ENCODE assay signal across 8 cellular contexts in genomic region chr6:170438402-170438753, GRCh38.
DNase-seq lines count a peak whose midpoint lies in the region; ATAC-seq, FAIRE-seq and TF ChIP-seq lines count a peak whose summit lies in the region.

No MANE protein-coding gene starts in this region.

- no peaks in the 10 kb centered on the region for H3K36me3 Mint-ChIP-seq in central memory CD8-positive, alpha-beta T cell (ENCODE audit: insufficient read depth)

- peaks cover 0 to 3% of the 10 kb centered on the region in 2 donors for H3K9me3 ChIP-seq in kidney (ENCODE audit: control insufficient read depth in 1 of 2, low read length in 2 of 2)

- no peak overlapping the region for H3K27ac Mint-ChIP-seq in central memory CD8-positive, alpha-beta T cell (ENCODE audit: low read depth)

- DNase-seq in GM12864 (ENCODE audit: low read depth) (peak; percentile 24), H7 (peak; percentile 89), LoVo (ENCODE audit: low spot score) (peak; percentile 70), RPMI8226 (peak; percentile 83), kidney (peak; percentile 94)
- DNase-seq in central memory CD8-positive, alpha-beta T cell (ENCODE audit: low spot score in 2 of 2): no peak
- peak; percentile 59 for DNase-seq in stimulated activated CD4-positive, alpha-beta T cell treated with anti-CD3 and anti-CD28 coated beads, Interleukin-15, amount 100 ng/mL, for 24 hours
- no peak for DNase-seq in stimulated activated naive CD4-positive, alpha-beta T cell treated with Interleukin-2 at 50 U/mL for 16 hours (lab: John Stamatoyannopoulos, UW)

- H3K4me1 ChIP-seq in kidney (ENCODE audit: control insufficient read depth in 1 of 2, insufficient read depth in 1 of 2, low read depth in 1 of 2, low read length in 2 of 2): peaks cover 0 to 6% of the 10 kb centered on the region in 2 donors

- H3K4me3 Mint-ChIP-seq in central memory CD8-positive, alpha-beta T cell: peak overlapping the region; percentile 40

- no peaks in the 10 kb centered on the region for H3K27me3 Mint-ChIP-seq in central memory CD8-positive, alpha-beta T cell

- intact Hi-C loops in kidney (cut with DNase I): no loop called here

- peaks cover 5% of the 10 kb centered on the region for H3K9me3 Mint-ChIP-seq in central memory CD8-positive, alpha-beta T cell

- no peak overlapping the region for H3K27ac ChIP-seq in kidney (ENCODE audit: low read depth in 2 of 2, low read length in 2 of 2)

- peaks cover 5% of the 10 kb centered on the region for H3K4me1 Mint-ChIP-seq in central memory CD8-positive, alpha-beta T cell

- H3K36me3 ChIP-seq in H7 (replicated peaks; ENCODE audit: control insufficient read depth, insufficient read depth, low read length) (no peaks in the 10 kb centered on the region), kidney (ENCODE audit: control insufficient read depth in 1 of 2, insufficient read depth in 2 of 2, low read length in 2 of 2) (no peaks in the 10 kb centered on the region)

- H3K4me3 ChIP-seq in GM12864 (ENCODE audit: low read depth, low read length) (no peak overlapping the region), H7 (ENCODE audit: insufficient read depth, low read depth, low read length) (no peak overlapping the region), kidney (ENCODE audit: low read length in 2 of 2) (peak overlapping the region; percentile 18 to 32)

- FAIRE-seq in kidney (lab: Jason Lieb, UNC): no peak

- no peaks in the 10 kb centered on the region for H3K27me3 ChIP-seq in H7 (ENCODE audit: control insufficient read depth, insufficient read depth, low read length)

- TF ChIP-seq CTCF in GM12864 (IDR thresholded peaks at IDR 0.05; ENCODE audit: low read depth, low read length, missing control alignments) (no peak), kidney (IDR thresholded peaks at IDR 0.05; ENCODE audit: borderline replicate concordance, extremely low read depth, insufficient read depth) (no peak)

- H3K9ac ChIP-seq in kidney (ENCODE audit: low read length in 2 of 2): no peak overlapping the region

- peak; percentile 46 for ATAC-seq in central memory CD8-positive, alpha-beta T cell (replicated peaks; ENCODE audit: extremely low read depth, poor library complexity, severe bottlenecking)

Comparison
In these comparisons a context has a peak if more than half of its experiments do, and no peak if none do; other contexts are left out.
1. DNase-seq: peak in GM12864 (single experiment), H7 (single experiment), LoVo (single experiment), RPMI8226 (single experiment), kidney (single experiment) and stimulated activated CD4-positive, alpha-beta T cell treated with anti-CD3 and anti-CD28 coated beads, Interleukin-15, amount 100 ng/mL, for 24 hours (single experiment); none in central memory CD8-positive, alpha-beta T cell (0 of 2) and stimulated activated naive CD4-positive, alpha-beta T cell treated with Interleukin-2 at 50 U/mL for 16 hours (single experiment).
2. H3K4me3 ChIP-seq: peak in kidney (2 of 2); none in GM12864 (single experiment) and H7 (single experiment).